ENCODE assay signal across 10 cellular contexts in the genomic region with DNA sequence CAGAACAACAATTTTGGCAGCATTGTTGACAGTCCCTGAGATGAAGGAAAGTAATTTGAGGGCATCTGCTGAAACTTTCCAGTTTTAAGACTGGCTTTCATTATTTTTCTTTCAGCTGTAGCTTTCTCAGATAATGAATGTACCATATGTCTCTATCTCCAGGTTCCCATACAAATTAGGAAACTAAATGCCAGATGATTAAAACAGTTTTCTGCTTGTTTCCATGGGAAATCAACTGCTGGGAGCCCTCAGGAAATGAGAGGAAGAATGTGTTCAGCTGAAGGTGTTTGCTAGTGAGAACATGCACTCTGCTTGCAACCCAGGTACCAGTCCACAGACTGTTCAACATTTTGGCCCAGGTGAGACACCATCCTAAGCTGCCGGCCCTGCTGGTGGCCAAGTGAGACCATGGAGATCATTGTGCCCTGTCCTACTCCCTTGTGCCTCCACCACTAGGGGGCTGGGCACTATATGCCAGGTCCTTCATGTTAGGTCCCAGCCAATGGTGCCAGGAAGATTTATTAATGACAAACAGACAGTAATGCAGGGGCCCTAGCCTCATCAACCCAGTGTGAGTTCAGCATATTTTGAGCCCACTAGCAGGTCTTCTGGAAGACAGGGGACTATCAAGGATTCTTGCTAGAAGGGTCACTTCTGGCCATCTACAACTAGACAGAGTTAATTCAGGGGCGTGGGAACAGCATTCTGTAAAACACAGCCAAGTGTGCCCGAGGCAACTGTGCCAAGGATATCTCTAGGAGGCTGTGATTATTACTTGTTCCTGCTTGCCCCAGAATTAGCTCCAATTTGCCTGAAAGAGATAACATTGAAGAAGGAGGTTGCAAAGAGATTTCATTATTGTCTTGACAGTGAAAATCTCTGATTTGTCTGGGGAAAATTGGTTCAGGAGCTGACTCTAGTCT. TPM values are rescaled to one million over a fixed set of nuclear protein-coding genes. Genes with fewer than 3 reads are reported as not detected.
DNase-seq lines count a peak whose midpoint lies in the region; ATAC-seq and TF ChIP-seq lines count a peak whose summit lies in the region.
"Had no signal": no experiment of that assay in that cellular context is flagged by ENCODE, and none has a peak within 500 bp of the region (broad histone marks: within the 10 kb centered on the region; RNA-seq: fewer than 3 reads in every experiment).

No MANE protein-coding gene starts in this region.

- H3K4me3 ChIP-seq in brain microvascular endothelial cell (ENCODE audit: low read depth, low read length) = no peak overlapping the region
- H3K4me3 ChIP-seq: lung, thyroid gland had no signal

- H3K4me3 Mint-ChIP-seq in Calu3 (ENCODE audit: low read depth, unreplicated experiment) (no peak overlapping the region), mesothelial cell of epicardium (no peak overlapping the region)

- intact Hi-C loops in Calu3 (cut with micrococcal nuclease; ENCODE audit: unreplicated experiment) = no loop called here

- H3K27me3 ChIP-seq in brain microvascular endothelial cell (replicated peaks) = no peaks in the 10 kb centered on the region
- H3K27me3 ChIP-seq: thyroid gland had no signal

- in situ Hi-C loops in KBM-7 (cut with MboI; ENCODE audit: low pct_unique_long_range_greater_than_20kb, low sequenced_read_pairs) = loop anchor here (25.0 kb wide), 1 partner anchor 604 kb away; the partner anchor contains the start of gene GBP3
- in situ Hi-C loops in brain microvascular endothelial cell (cut with HindIII; ENCODE audit: low pct_ligation_motif_present, low sequenced_read_pairs) = no loop called here

- H3K27ac Mint-ChIP-seq in Calu3 (ENCODE audit: unreplicated experiment) = no peak overlapping the region
- no peak overlapping the region for H3K27ac Mint-ChIP-seq in mesothelial cell of epicardium

- H3K4me1 Mint-ChIP-seq in Calu3 (ENCODE audit: low read depth, unreplicated experiment) = no peaks in the 10 kb centered on the region
- peaks cover 8% of the 10 kb centered on the region for H3K4me1 Mint-ChIP-seq in mesothelial cell of epicardium

- H3K36me3 ChIP-seq in brain microvascular endothelial cell (replicated peaks) = no peaks in the 10 kb centered on the region
- H3K36me3 ChIP-seq: thyroid gland had no signal

- H3K27me3 Mint-ChIP-seq in Calu3 (ENCODE audit: unreplicated experiment) (peaks cover 5% of the 10 kb centered on the region), mesothelial cell of epicardium (ENCODE audit: low read depth) (peaks cover 15% of the 10 kb centered on the region)

- no peaks in the 10 kb centered on the region for H3K9me3 Mint-ChIP-seq in Calu3 (ENCODE audit: low read depth, unreplicated experiment)
- peaks cover 5% of the 10 kb centered on the region for H3K9me3 Mint-ChIP-seq in mesothelial cell of epicardium

- DNase-seq in Calu3 (peak; percentile 19), KBM-7 (peak; percentile 34), brain microvascular endothelial cell (no peak), mesothelial cell of epicardium (ENCODE audit: low spot score in 2 of 2, unreplicated experiment in 2 of 2) (no peak), activated gamma-delta T cell treated with Interleukin-2 at 50 U/mL for 16 hours (no peak), T-helper 1 cell (no peak)
- DNase-seq: thyroid gland had no signal

- BruUV-seq in Calu3 (replicated peaks; lab: Mats Ljungman, UMichigan) = no TSS peak

- TF ChIP-seq CTCF in Calu3 (IDR thresholded peaks at IDR 0.05; ENCODE audit: unreplicated experiment) (no peak), brain microvascular endothelial cell (IDR thresholded peaks at IDR 0.05; ENCODE audit: low read depth, low read length, missing control alignments) (peak; percentile 65), mesothelial cell of epicardium (IDR thresholded peaks at IDR 0.05; ENCODE audit: unreplicated experiment) (peak; percentile 35)

- CTCF ChIA-PET in Calu3 (lab: Charles Lee) = no interaction called here

- H3K27ac ChIP-seq in brain microvascular endothelial cell = no peak overlapping the region
- H3K27ac ChIP-seq: thyroid gland had no signal

- no peak for ATAC-seq in HG03354 (IDR thresholded peaks at IDR 0.05; ENCODE audit: poor library complexity, severe bottlenecking, unreplicated experiment)
- no peak for ATAC-seq in HG03439 (IDR thresholded peaks at IDR 0.05; ENCODE audit: unreplicated experiment)

- H3K36me3 Mint-ChIP-seq in Calu3 (ENCODE audit: insufficient read depth, unreplicated experiment) (no peaks in the 10 kb centered on the region), mesothelial cell of epicardium (no peaks in the 10 kb centered on the region)

RNA-seq across cellular contexts. Expression of gene LRRC8C, which starts 17.0 kb away (rescaled TPM):
- total RNA-seq in Calu3 (2022) (2.7 and 3.5 TPM in 2 replicates), mesothelial cell of epicardium (1.2 to 1.3 TPM (median 1.3 TPM) in 3 replicates)

Comparison
In these comparisons a context has a peak if more than half of its experiments do, and no peak if none do; other contexts are left out.
1. DNase-seq: peak in Calu3 (single experiment) and KBM-7 (single experiment); none in brain microvascular endothelial cell (single experiment), mesothelial cell of epicardium (0 of 2), activated gamma-delta T cell treated with Interleukin-2 at 50 U/mL for 16 hours (single experiment) and T-helper 1 cell (0 of 5).